ENCODE assay signal across 13 cellular contexts in the genomic region with DNA sequence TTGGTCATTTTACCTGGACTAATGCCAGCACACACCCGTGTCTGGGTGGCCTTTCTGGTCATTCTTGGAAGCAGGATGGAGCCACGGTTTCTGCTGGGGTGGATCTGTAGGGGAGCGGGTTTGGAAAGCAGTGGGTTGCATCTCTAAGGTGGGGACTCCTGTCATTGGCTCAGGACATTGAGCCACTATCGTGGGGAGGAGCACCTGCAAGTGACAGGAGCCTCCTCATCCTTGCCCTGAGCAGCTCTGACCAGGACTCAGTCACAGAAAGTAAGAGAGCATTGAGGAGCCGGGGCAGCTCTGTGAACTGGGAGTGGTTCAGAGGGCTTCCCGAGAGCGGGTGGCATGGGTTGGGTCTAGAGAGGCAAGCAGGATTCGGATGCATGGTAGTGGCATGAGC.
"Had no signal": no experiment of that assay in that cellular context is flagged by ENCODE, and none has a peak within 500 bp of the region (broad histone marks: within the 10 kb centered on the region; RNA-seq: fewer than 3 reads in every experiment).

No MANE protein-coding gene starts in this region.

- H3K9me3 Mint-ChIP-seq: activated B cell treated with CpG ODN at 0.5 μM for 24 hours; activated naive CD4-positive, alpha-beta T cell treated with anti-CD3 and anti-CD28 coated beads for 36 hours; activated T-helper 2 cell treated with anti-CD3 and anti-CD28 coated beads, Interferon-gamma antibody, Interleukin-2, Interleukin-4, amounts not matched to agents 10 μg/mL and 5 μg/mL and 100 μg/mL, durations not matched to agents 14 hours and 24 hours and 36 hours had no signal

- H3K27me3 Mint-ChIP-seq: activated B cell treated with CpG ODN at 0.5 μM for 24 hours had no signal

- H3K27ac Mint-ChIP-seq: activated B cell treated with CpG ODN at 0.5 μM for 24 hours; activated naive CD4-positive, alpha-beta T cell treated with anti-CD3 and anti-CD28 coated beads for 36 hours; activated T-helper 2 cell treated with anti-CD3 and anti-CD28 coated beads, Interferon-gamma antibody, Interleukin-2, Interleukin-4, amounts not matched to agents 10 μg/mL and 5 μg/mL and 100 μg/mL, durations not matched to agents 14 hours and 24 hours and 36 hours had no signal

- ATAC-seq: left ventricle myocardium superior had no signal

- DNase-seq: activated B cell treated with CpG ODN at 0.5 μM for 24 hours; activated CD4-positive, alpha-beta T cell treated with anti-CD3 and anti-CD28 coated beads for 48 hours; activated naive CD4-positive, alpha-beta T cell treated with anti-CD3 and anti-CD28 coated beads for 36 hours; amniotic stem cell; caudate nucleus; hippocampal formation; left ventricle myocardium superior; mesenchymal stem cell; ovary; stimulated activated CD4-positive, alpha-beta T cell treated with anti-CD3 and anti-CD28 coated beads, Interleukin-2, amount 100 ng/mL, for 24 hours; thyroid gland; uterus had no signal

- H3K4me3 Mint-ChIP-seq: activated B cell treated with CpG ODN at 0.5 μM for 24 hours; activated naive CD4-positive, alpha-beta T cell treated with anti-CD3 and anti-CD28 coated beads for 36 hours had no signal
